Comparison of ENCODE assay signal across 7 cellular contexts in genomic region chr13:112238436-112238995, GRCh38.
"Had no signal": no experiment of that assay in that cellular context is flagged by ENCODE, and none has a peak within 500 bp of the region (broad histone marks: within the 10 kb centered on the region; RNA-seq: fewer than 3 reads in every experiment).

No MANE protein-coding gene starts in this region.

- ATAC-seq: GM23338, K562 had no signal

- DNase-seq: H9, HCEC 1CT, HFFc6, IMR-90 had no signal

- H3K4me1 Mint-ChIP-seq: GM23338, H9 had no signal

- H3K27ac ChIP-seq: HL-60 had no signal

- H3K4me3 ChIP-seq: GM23338, K562 had no signal

- H3K27ac Mint-ChIP-seq: GM23338, H9, HFFc6 had no signal

- H3K4me3 Mint-ChIP-seq: GM23338, H9, HFFc6 had no signal
